10 cellular contexts compared by ENCODE assay signal in the genomic region with DNA sequence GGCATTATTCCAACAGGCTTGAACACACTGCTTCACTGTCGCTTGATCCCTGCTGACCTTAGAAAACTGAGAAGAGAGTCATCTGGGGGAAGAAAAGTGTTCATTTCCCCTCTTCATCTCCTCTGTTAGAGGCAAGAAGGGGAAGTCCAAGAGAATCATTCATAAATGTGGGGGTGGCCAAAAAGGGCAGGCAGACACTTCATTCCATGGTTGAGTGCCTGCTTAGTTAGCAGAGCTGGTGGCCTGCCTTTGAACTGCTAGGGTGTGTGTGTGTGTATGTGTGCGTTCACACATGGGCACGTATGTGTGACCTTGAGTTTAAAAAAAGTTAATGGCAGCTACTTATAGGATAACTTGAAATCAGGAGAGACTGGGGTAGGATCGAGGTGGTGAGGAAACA. TPM values are rescaled to one million over a fixed set of nuclear protein-coding genes. Genes with fewer than 3 reads are reported as not detected.
DNase-seq lines count a peak whose midpoint lies in the region; ATAC-seq and TF ChIP-seq lines count a peak whose summit lies in the region.
"Had no signal": no experiment of that assay in that cellular context is flagged by ENCODE, and none has a peak within 500 bp of the region (broad histone marks: within the 10 kb centered on the region; RNA-seq: fewer than 3 reads in every experiment).

No MANE protein-coding gene starts in this region.

- intact Hi-C loops in right cardiac atrium (cut with DNase I): no loop called here

- no peaks in the 10 kb centered on the region for H3K36me3 Mint-ChIP-seq in activated T-helper 17 cell treated with anti-CD3 and anti-CD28 coated beads, Interleukin-2, amount 50 U/mL, for 72 hours (ENCODE audit: low read depth)

- ATAC-seq in GM19397 (IDR thresholded peaks at IDR 0.05; ENCODE audit: unreplicated experiment) (peak; percentile 99), HG03064 (IDR thresholded peaks at IDR 0.05; ENCODE audit: low read depth, unreplicated experiment) (peak; percentile 99), right cardiac atrium (no peak), gastroesophageal sphincter (no peak)
- peak; percentile 60 for ATAC-seq in activated T-helper 17 cell treated with anti-CD3 and anti-CD28 coated beads, Interleukin-2, amount 50 U/mL, for 72 hours (replicated peaks)

- H3K27ac ChIP-seq in right cardiac atrium (ENCODE audit: low read length): no peak overlapping the region
- H3K27ac ChIP-seq in gastroesophageal sphincter: no peak overlapping the region
- H3K27ac ChIP-seq: Peyer's patch had no signal

- no peak for TF ChIP-seq POLR2A in gastroesophageal sphincter (IDR thresholded peaks at IDR 0.05)

- H3K27me3 Mint-ChIP-seq in activated T-helper 17 cell treated with anti-CD3 and anti-CD28 coated beads, Interleukin-2, amount 50 U/mL, for 72 hours: peaks cover 33% of the 10 kb centered on the region

- no peaks in the 10 kb centered on the region for H3K9me3 Mint-ChIP-seq in activated T-helper 17 cell treated with anti-CD3 and anti-CD28 coated beads, Interleukin-2, amount 50 U/mL, for 72 hours

- no peak overlapping the region for H3K27ac Mint-ChIP-seq in activated T-helper 17 cell treated with anti-CD3 and anti-CD28 coated beads, Interleukin-2, amount 50 U/mL, for 72 hours

- no peak for TF ChIP-seq EP300 in gastroesophageal sphincter (IDR thresholded peaks at IDR 0.05)

- H3K4me1 Mint-ChIP-seq in activated T-helper 17 cell treated with anti-CD3 and anti-CD28 coated beads, Interleukin-2, amount 50 U/mL, for 72 hours: no peaks in the 10 kb centered on the region

- H3K4me3 ChIP-seq in right cardiac atrium (ENCODE audit: low read length) (no peak overlapping the region), gastroesophageal sphincter (no peak overlapping the region)
- H3K4me3 ChIP-seq: Peyer's patch had no signal

- H3K4me1 ChIP-seq in right cardiac atrium (ENCODE audit: control insufficient read depth, insufficient read depth, low read length): peaks cover 3% of the 10 kb centered on the region
- H3K4me1 ChIP-seq in gastroesophageal sphincter: peaks cover 6 to 42% (median 9%) of the 10 kb centered on the region in 3 donors
- H3K4me1 ChIP-seq: Peyer's patch had no signal

- H3K9me3 ChIP-seq in right cardiac atrium (ENCODE audit: control insufficient read depth, low read length) (no peaks in the 10 kb centered on the region), gastroesophageal sphincter (no peaks in the 10 kb centered on the region)
- H3K9me3 ChIP-seq: Peyer's patch had no signal

- H3K27me3 ChIP-seq in right cardiac atrium (ENCODE audit: control insufficient read depth, insufficient read depth): no peaks in the 10 kb centered on the region
- H3K27me3 ChIP-seq in gastroesophageal sphincter: no peaks in the 10 kb centered on the region
- H3K27me3 ChIP-seq: Peyer's patch had no signal

- TF ChIP-seq CTCF in GM10266 (IDR thresholded peaks at IDR 0.05; ENCODE audit: control insufficient read depth, insufficient read depth, low read depth, missing control alignments): no peak
- TF ChIP-seq CTCF in gastroesophageal sphincter (IDR thresholded peaks at IDR 0.05): no peak

- DNase-seq in GM10266 (ENCODE audit: extremely low spot score) (peak; percentile 67), DMS153 (lab: John Stamatoyannopoulos, UW) (no peak), AG08396 (ENCODE audit: low spot score) (no peak), right cardiac atrium (no peak)
- DNase-seq: activated gamma-delta T cell treated with Interleukin-2 at 50 U/mL for 16 hours, Peyer's patch had no signal

- H3K36me3 ChIP-seq in gastroesophageal sphincter: no peaks in the 10 kb centered on the region
- H3K36me3 ChIP-seq: Peyer's patch had no signal

- H3K4me3 Mint-ChIP-seq in activated T-helper 17 cell treated with anti-CD3 and anti-CD28 coated beads, Interleukin-2, amount 50 U/mL, for 72 hours: no peak overlapping the region

- WGBS in right cardiac atrium: 90% methylated on average over 4 of the region's 4 CpGs
- WGBS in gastroesophageal sphincter (ENCODE audit: low coverage in 1 of 2), 2 donors: 80 to 84% methylated on average over 4 of the region's 4 CpGs

RNA-seq across cellular contexts. Expression of a gene that starts 39.4 kb away (rescaled TPM):
- total RNA-seq in activated T-helper 17 cell treated with anti-CD3 and anti-CD28 coated beads, Interleukin-2, amount 50 U/mL, for 72 hours: not detected
- total RNA-seq in right cardiac atrium: not detected
- not detected for polyA plus RNA-seq in right cardiac atrium
- not detected for total RNA-seq in gastroesophageal sphincter
- total RNA-seq: Peyer's patch had no signal

RNA-seq across cellular contexts. Expression of a gene that starts 53.3 kb away (rescaled TPM):
- not detected for total RNA-seq in activated T-helper 17 cell treated with anti-CD3 and anti-CD28 coated beads, Interleukin-2, amount 50 U/mL, for 72 hours
- total RNA-seq in right cardiac atrium: 10 to 100 TPM; 32.0 to 45.8 (median 33.4) TPM
- 24.2 TPM for polyA plus RNA-seq in right cardiac atrium
- 100 to 1,000 TPM; 240 to 305 (median 265) TPM for total RNA-seq in gastroesophageal sphincter

Comparison
In these comparisons a context has a peak if more than half of its experiments do, and no peak if none do; other contexts are left out.
1. ATAC-seq: peak in GM19397 (single experiment), HG03064 (single experiment) and activated T-helper 17 cell treated with anti-CD3 and anti-CD28 coated beads, Interleukin-2, amount 50 U/mL, for 72 hours (single experiment); none in right cardiac atrium (0 of 2) and gastroesophageal sphincter (single experiment).
2. RNA of a gene that starts 53.3 kb away (total RNA-seq): 240 to 305 TPM in gastroesophageal sphincter and 32.0 to 45.8 TPM in right cardiac atrium; not detected in activated T-helper 17 cell treated with anti-CD3 and anti-CD28 coated beads, Interleukin-2, amount 50 U/mL, for 72 hours; every median in the first group is over 10 times any median in the second.